Comparison of ENCODE assay signal across 17 cellular contexts in genomic region chr21:45800339-45801080, GRCh38.
"Had no signal": no experiment of that assay in that cellular context is flagged by ENCODE, and none has a peak within 500 bp of the region (broad histone marks: within the 10 kb centered on the region; RNA-seq: fewer than 3 reads in every experiment).

No MANE protein-coding gene starts in this region.

- H3K27ac Mint-ChIP-seq: activated CD4-positive, alpha-beta T cell treated with anti-CD3 and anti-CD28 coated beads, Interleukin-2, amount 10 ng/mL, durations not matched to agents 7 days and 5 days; activated naive CD4-positive, alpha-beta T cell treated with anti-CD3 and anti-CD28 coated beads for 36 hours; mesothelial cell of epicardium; progenitor cell of endocrine pancreas; T-cell had no signal

- H3K36me3 Mint-ChIP-seq: mesothelial cell of epicardium, T-cell had no signal

- H3K4me1 ChIP-seq: adrenal gland, esophagus squamous epithelium, tibial artery, vagina had no signal

- H3K27me3 ChIP-seq: adrenal gland, vagina had no signal

- H3K9me3 ChIP-seq: adrenal gland, esophagus squamous epithelium, tibial artery, vagina had no signal

- H3K36me3 ChIP-seq: adrenal gland, esophagus squamous epithelium, tibial artery, vagina had no signal

- H3K27ac ChIP-seq: adrenal gland, esophagus squamous epithelium, tibial artery, vagina had no signal

- ATAC-seq: activated T-cell treated with anti-CD3 and anti-CD28 coated beads, Interleukin-2, amount 50 U/mL, for 4 hours; left colon; stimulated activated naive CD8-positive, alpha-beta T cell treated with anti-CD3 and anti-CD28 coated beads, Interleukin-15, Interleukin-2, amounts not matched to agents 100 U/mL and 50 U/mL, for 24 hours; T-cell had no signal

- DNase-seq: activated CD4-positive, alpha-beta T cell treated with anti-CD3 and anti-CD28 coated beads, Interleukin-2, amount 10 ng/mL, durations not matched to agents 7 days and 5 days; activated CD8-positive, alpha-beta memory T cell treated with anti-CD3 and anti-CD28 coated beads, Interleukin-2, amount 50 U/mL, for 4 hours; activated naive CD4-positive, alpha-beta T cell treated with anti-CD3 and anti-CD28 coated beads for 36 hours; activated T-cell treated with anti-CD3 and anti-CD28 coated beads, Interleukin-2, amount 50 U/mL, for 4 hours; adrenal gland; effector memory CD4-positive, alpha-beta T cell; esophagus squamous epithelium; left colon; stimulated activated CD4-positive, alpha-beta T cell treated with anti-CD3 and anti-CD28 coated beads, Interleukin-12 subunit alpha, Interleukin-12 subunit beta, amount 100 ng/mL, for 4 hours; stimulated activated CD4-positive, alpha-beta T cell treated with anti-CD3 and anti-CD28 coated beads, Interleukin-1b, Interleukin-23, amount 100 ng/mL, for 48 hours; stimulated activated naive CD8-positive, alpha-beta T cell treated with anti-CD3 and anti-CD28 coated beads, Interleukin-15, Interleukin-2, amounts not matched to agents 100 U/mL and 50 U/mL, for 24 hours; T-cell had no signal

- H3K4me1 Mint-ChIP-seq: activated CD4-positive, alpha-beta T cell treated with anti-CD3 and anti-CD28 coated beads, Interleukin-2, amount 10 ng/mL, durations not matched to agents 7 days and 5 days; mesothelial cell of epicardium; T-cell had no signal

- H3K4me3 Mint-ChIP-seq: activated CD4-positive, alpha-beta T cell treated with anti-CD3 and anti-CD28 coated beads, Interleukin-2, amount 10 ng/mL, durations not matched to agents 7 days and 5 days; activated naive CD4-positive, alpha-beta T cell treated with anti-CD3 and anti-CD28 coated beads for 36 hours; activated T-cell treated with anti-CD3 and anti-CD28 coated beads, Interleukin-2, amount 50 U/mL, for 4 hours; mesothelial cell of epicardium; T-cell had no signal

- H3K9me3 Mint-ChIP-seq: activated CD4-positive, alpha-beta T cell treated with anti-CD3 and anti-CD28 coated beads, Interleukin-2, amount 10 ng/mL, durations not matched to agents 7 days and 5 days; activated naive CD4-positive, alpha-beta T cell treated with anti-CD3 and anti-CD28 coated beads for 36 hours; activated T-cell treated with anti-CD3 and anti-CD28 coated beads, Interleukin-2, amount 50 U/mL, for 4 hours; mesothelial cell of epicardium; T-cell had no signal

- H3K4me3 ChIP-seq: adrenal gland, esophagus squamous epithelium, lung, tibial artery, vagina had no signal

- H3K27me3 Mint-ChIP-seq: activated CD4-positive, alpha-beta T cell treated with anti-CD3 and anti-CD28 coated beads, Interleukin-2, amount 10 ng/mL, durations not matched to agents 7 days and 5 days; progenitor cell of endocrine pancreas; T-cell had no signal
